In the genomic region with DNA sequence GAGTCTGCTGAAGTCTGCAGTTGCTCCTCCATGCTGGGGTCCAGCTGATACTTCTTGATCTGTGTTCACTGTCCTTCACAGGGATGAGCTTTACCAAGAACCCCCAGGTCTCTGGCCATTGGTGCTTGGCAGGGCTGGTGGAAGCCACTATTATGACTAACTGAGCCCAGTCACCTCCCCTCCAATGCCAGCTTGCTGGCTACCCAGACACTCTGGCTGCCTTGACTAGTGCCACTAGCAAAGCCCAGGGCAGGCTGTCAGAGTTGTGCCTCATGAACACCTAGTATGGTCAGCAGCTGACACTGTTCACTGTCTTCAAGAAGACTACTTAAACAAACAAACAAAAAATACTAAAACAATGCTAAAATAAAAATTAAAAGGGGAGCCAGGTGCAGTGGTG, we compare ENCODE assay signal across 20 cellular contexts. TPM values are rescaled to one million over a fixed set of nuclear protein-coding genes. Genes with fewer than 3 reads are reported as not detected.
"Had no signal": no experiment of that assay in that cellular context is flagged by ENCODE, and none has a peak within 500 bp of the region (broad histone marks: within the 10 kb centered on the region; RNA-seq: fewer than 3 reads in every experiment).

No MANE protein-coding gene starts in this region.

- H3K4me1 ChIP-seq: breast epithelium had no signal

- H3K9me3 ChIP-seq: breast epithelium, ovary, testis, upper lobe of left lung had no signal

- H3K36me3 ChIP-seq: breast epithelium, ovary, upper lobe of left lung had no signal

- DNase-seq: activated CD4-positive, alpha-beta T cell treated with anti-CD3 and anti-CD28 coated beads, Interleukin-2, amount 50 U/mL, for 1 hour; activated CD8-positive, alpha-beta memory T cell treated with anti-CD3 and anti-CD28 coated beads, Interleukin-2, amount 50 U/mL, for 4 hours; activated T-cell treated with anti-CD3 and anti-CD28 coated beads, Interleukin-2, amount 50 U/mL, for 4 hours; aorta; cerebellar nuclear complex; cortex of kidney; effector CD4-positive, alpha-beta T cell; kidney; midbrain; ovary; stimulated activated CD4-positive, alpha-beta T cell treated with anti-CD3 and anti-CD28 coated beads, Interleukin-4, amount 100 ng/mL, for 24 hours; T-helper 9 cell; testis had no signal

- H3K36me3 Mint-ChIP-seq: stimulated activated effector memory CD8-positive, alpha-beta T cell treated with anti-CD3 and anti-CD28 coated beads, Interleukin-12 subunit alpha, Interleukin-12 subunit beta, amount 100 ng/mL, for 72 hours had no signal

- H3K4me3 Mint-ChIP-seq: activated naive CD4-positive, alpha-beta T cell treated with anti-CD3 and anti-CD28 coated beads for 36 hours; activated T-cell treated with anti-CD3 and anti-CD28 coated beads, Interleukin-2, amount 50 U/mL, for 4 hours; stimulated activated effector memory CD8-positive, alpha-beta T cell treated with anti-CD3 and anti-CD28 coated beads, Interleukin-12 subunit alpha, Interleukin-12 subunit beta, amount 100 ng/mL, for 72 hours had no signal

- H3K4me3 ChIP-seq: breast epithelium, lung, ovary, testis, upper lobe of left lung had no signal

- H3K27ac Mint-ChIP-seq: activated naive CD4-positive, alpha-beta T cell treated with anti-CD3 and anti-CD28 coated beads for 36 hours; stimulated activated effector memory CD8-positive, alpha-beta T cell treated with anti-CD3 and anti-CD28 coated beads, Interleukin-12 subunit alpha, Interleukin-12 subunit beta, amount 100 ng/mL, for 72 hours had no signal

- H3K27ac ChIP-seq: breast epithelium, ovary, upper lobe of left lung had no signal

- H3K9me3 Mint-ChIP-seq: activated naive CD4-positive, alpha-beta T cell treated with anti-CD3 and anti-CD28 coated beads for 36 hours; activated T-cell treated with anti-CD3 and anti-CD28 coated beads, Interleukin-2, amount 50 U/mL, for 4 hours; stimulated activated effector memory CD8-positive, alpha-beta T cell treated with anti-CD3 and anti-CD28 coated beads, Interleukin-12 subunit alpha, Interleukin-12 subunit beta, amount 100 ng/mL, for 72 hours had no signal

- H3K27me3 ChIP-seq: breast epithelium, ovary, testis, upper lobe of left lung had no signal

RNA-seq across cellular contexts. Expression of a gene that starts 8.8 kb away (rescaled TPM):
- total RNA-seq: activated naive CD4-positive, alpha-beta T cell treated with anti-CD3 and anti-CD28 coated beads for 36 hours; activated T-cell treated with anti-CD3 and anti-CD28 coated beads, Interleukin-2, amount 50 U/mL, for 4 hours; aorta; frontal cortex; kidney; lung; pulmonary artery endothelial cell had no signal
